ENCODE assay signal across 10 cellular contexts in the genomic region with DNA sequence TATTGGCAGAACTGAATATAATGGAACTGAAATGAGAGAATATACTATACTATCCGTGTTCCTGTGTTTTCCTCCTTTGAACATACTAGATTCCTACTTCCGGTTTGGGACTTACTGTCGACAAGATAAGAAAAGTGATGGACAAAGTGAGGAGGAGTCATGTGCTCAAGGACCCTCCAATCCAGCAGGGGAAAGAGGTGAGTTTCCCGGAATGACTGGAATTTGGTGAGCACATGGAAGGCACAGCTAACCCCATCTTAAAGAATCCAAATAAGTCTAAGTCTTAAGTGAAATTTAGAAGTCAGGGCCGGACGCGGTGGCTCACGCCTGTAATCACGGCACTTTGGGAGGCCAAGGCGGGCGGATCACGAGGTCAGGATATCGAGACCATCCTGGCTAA. TPM values are rescaled to one million over a fixed set of nuclear protein-coding genes. Genes with fewer than 3 reads are reported as not detected.
DNase-seq lines count a peak whose midpoint lies in the region; ATAC-seq, FAIRE-seq and TF ChIP-seq lines count a peak whose summit lies in the region.
"Had no signal": no experiment of that assay in that cellular context is flagged by ENCODE, and none has a peak within 500 bp of the region (broad histone marks: within the 10 kb centered on the region; RNA-seq: fewer than 3 reads in every experiment).

No MANE protein-coding gene starts in this region.

- no peak overlapping the region for H3K4ac ChIP-seq in trophoblast cell (ENCODE audit: low read depth, low read length)

- H3K9me2 ChIP-seq in GM23338 (ENCODE audit: insufficient read depth), result no peaks in the 10 kb centered on the region

- H4K20me1 ChIP-seq in GM23338 (replicated peaks; ENCODE audit: insufficient read depth) (no peaks in the 10 kb centered on the region), K562 (replicated peaks; ENCODE audit: control insufficient read depth, insufficient read depth, low read length) (no peaks in the 10 kb centered on the region), neural progenitor cell (ENCODE audit: low read depth) (no peaks in the 10 kb centered on the region)

- H3K4me3 ChIP-seq in ACC112 (ENCODE audit: low read depth, low read length) (no peak overlapping the region), GM23338 (no peak overlapping the region), K562 (no peak overlapping the region), neural progenitor cell (no peak overlapping the region), trophoblast cell (ENCODE audit: low read depth, low read length) (no peak overlapping the region), WERI-Rb-1 (ENCODE audit: low read depth, low read length) (no peak overlapping the region)

- no peak overlapping the region for H3K14ac ChIP-seq in trophoblast cell (ENCODE audit: low read length)

- H3K79me2 ChIP-seq in ACC112 (ENCODE audit: control insufficient read depth, insufficient read depth, low read length, unreplicated experiment) (no peaks in the 10 kb centered on the region), GM23338 (replicated peaks; ENCODE audit: insufficient read depth) (no peaks in the 10 kb centered on the region), K562 (ENCODE audit: control insufficient read depth, insufficient read depth, low read length) (no peaks in the 10 kb centered on the region), neural progenitor cell (ENCODE audit: low read depth) (no peaks in the 10 kb centered on the region), trophoblast cell (ENCODE audit: control insufficient read depth, insufficient read depth, low read length, poor library complexity) (no peaks in the 10 kb centered on the region)

- H3F3A ChIP-seq in GM23338 (replicated peaks; ENCODE audit: low read depth) (no peaks in the 10 kb centered on the region), neural progenitor cell (ENCODE audit: low read depth) (no peaks in the 10 kb centered on the region)

- TF ChIP-seq EP300 in K562 (IDR thresholded peaks at IDR 0.05; ENCODE audit: low read length), result no peak

- H4K12ac ChIP-seq in trophoblast cell (ENCODE audit: low read depth, low read length), result no peak overlapping the region

- H2AFZ ChIP-seq in ACC112 (ENCODE audit: low read length, unreplicated experiment), result peak overlapping the region; percentile 15
- no peak overlapping the region for H2AFZ ChIP-seq in GM23338
- peak overlapping the region; percentile 69; the same call in 1 of the 2 replicates for H2AFZ ChIP-seq in K562 (ENCODE audit: low read depth, low read length)
- H2AFZ ChIP-seq in neural progenitor cell (replicated peaks), result peak overlapping the region; percentile 59
- H2AFZ ChIP-seq in trophoblast cell (ENCODE audit: insufficient read depth, low read length, poor library complexity), result no peak overlapping the region

- WGBS in K562 (ENCODE audit: insufficient coverage, low coverage, missing lambda C conversion rate), result 5% methylated on average over 13 of the region's 13 CpGs
- no CpG with 5 or more reads among the region's 13 CpGs for WGBS in trophoblast cell (ENCODE audit: extremely low coverage, insufficient coverage, insufficient read length)

- no peak for TF ChIP-seq CTCF in GM23338 (conservative IDR thresholded peaks at IDR 0.05; ENCODE audit: low read depth in 2 of 2)
- no peak for TF ChIP-seq CTCF in K562 (IDR thresholded peaks at IDR 0.05 in 2 of 3, conservative IDR thresholded peaks at IDR 0.05 in 1 of 3; ENCODE audit: insufficient read depth in 2 of 3, low read depth in 1 of 3, low read length in 3 of 3)
- TF ChIP-seq CTCF in neural progenitor cell (IDR thresholded peaks at IDR 0.05), result no peak
- no peak for TF ChIP-seq CTCF in WERI-Rb-1 (IDR thresholded peaks at IDR 0.05; ENCODE audit: low read depth, low read length)

- no peak overlapping the region for H4K8ac ChIP-seq in trophoblast cell (ENCODE audit: low read depth, low read length)

- H3K27me3 ChIP-seq in ACC112 (ENCODE audit: insufficient read depth, low read length) (no peaks in the 10 kb centered on the region), GM23338 (ENCODE audit: insufficient read depth) (no peaks in the 10 kb centered on the region), K562 (ENCODE audit: control insufficient read depth in 2 of 2, insufficient read depth in 2 of 2, low read length in 2 of 2) (no peaks in the 10 kb centered on the region), neural progenitor cell (no peaks in the 10 kb centered on the region), trophoblast cell (ENCODE audit: insufficient read depth, low read length) (no peaks in the 10 kb centered on the region), WERI-Rb-1 (ENCODE audit: insufficient read depth, low read depth, severe bottlenecking) (no peaks in the 10 kb centered on the region)

- H2AK5ac ChIP-seq in trophoblast cell (ENCODE audit: low read length), result no peak overlapping the region

- H3K27me3 Mint-ChIP-seq in GM23338 (ENCODE audit: insufficient read depth, low read depth, poor library complexity), result no peaks in the 10 kb centered on the region
- no peaks in the 10 kb centered on the region for H3K27me3 Mint-ChIP-seq in neural progenitor cell (ENCODE audit: insufficient read depth, low read depth)

- H3K9me3 ChIP-seq in K562 (replicated peaks; ENCODE audit: control insufficient read depth, insufficient read depth, low read depth, low read length) (no peaks in the 10 kb centered on the region), neural progenitor cell (ENCODE audit: low read depth) (no peaks in the 10 kb centered on the region), trophoblast cell (ENCODE audit: insufficient read depth, low read depth, low read length) (no peaks in the 10 kb centered on the region), WERI-Rb-1 (ENCODE audit: severe bottlenecking) (no peaks in the 10 kb centered on the region)

- no peak overlapping the region for H2BK5ac ChIP-seq in trophoblast cell (ENCODE audit: low read depth, low read length, poor library complexity)

- no peak for FAIRE-seq in K562 (lab: Jason Lieb, UNC)

- H3K4me1 Mint-ChIP-seq in GM23338 (peaks cover 12% of the 10 kb centered on the region), neural progenitor cell (no peaks in the 10 kb centered on the region)
- H3K4me1 Mint-ChIP-seq: B cell had no signal

- no peak overlapping the region for H2BK12ac ChIP-seq in trophoblast cell (ENCODE audit: low read length)

- no peak overlapping the region for H3K27ac ChIP-seq in ACC112 (ENCODE audit: low read depth, low read length)
- H3K27ac ChIP-seq in GM23338 (ENCODE audit: low read depth), result no peak overlapping the region
- no peak overlapping the region for H3K27ac ChIP-seq in K562 (ENCODE audit: extremely low read depth, low read depth, low read length)
- H3K27ac ChIP-seq in neural progenitor cell, result no peak overlapping the region
- H3K27ac ChIP-seq in trophoblast cell (ENCODE audit: low read depth, low read length), result no peak overlapping the region
- H3K27ac ChIP-seq in WERI-Rb-1, result no peak overlapping the region

- DNase-seq in GM23338 (ENCODE audit: low spot score) (peak; percentile 38), K562 (ENCODE audit: extremely low read depth in 1 of 4, low spot score in 3 of 4) (no peak), neural progenitor cell (ENCODE audit: low spot score) (no peak), trophoblast cell (no peak), WERI-Rb-1 (no peak)

- H3K23ac ChIP-seq in trophoblast cell (ENCODE audit: low read length), result no peak overlapping the region

- no peak overlapping the region for H3K18ac ChIP-seq in trophoblast cell (ENCODE audit: low read length)

- POLR2A ChIA-PET in K562 (lab: Yijun Ruan, JAX), result no interaction called here

- H3K9me3 Mint-ChIP-seq in GM23338 (no peaks in the 10 kb centered on the region), neural progenitor cell (no peaks in the 10 kb centered on the region)
- H3K9me3 Mint-ChIP-seq: CD4-positive, alpha-beta T cell had no signal

- no peak overlapping the region for H4K91ac ChIP-seq in trophoblast cell (ENCODE audit: low read depth, low read length)

- intact Hi-C loops in K562 (cut with micrococcal nuclease), result loop anchor here (1.0 kb wide), 3 partner anchors 86 to 250 kb away; no protein-coding TSS in a partner anchor

- no TSS peak for BruUV-seq in K562 (replicated peaks; lab: Mats Ljungman, UMichigan)

- no peak for TF ChIP-seq RAD21 in K562 (CRISPR knock-in tag; conservative IDR thresholded peaks at IDR 0.05 in 1 of 2, IDR thresholded peaks at IDR 0.05 in 1 of 2)

- H3K4me2 ChIP-seq in GM23338 (no peak overlapping the region), K562 (ENCODE audit: insufficient read depth, low read length) (no peak overlapping the region), neural progenitor cell (no peak overlapping the region), trophoblast cell (ENCODE audit: low read length) (no peak overlapping the region)

- no peak overlapping the region for H3K4me3 Mint-ChIP-seq in GM23338
- H3K4me3 Mint-ChIP-seq in neural progenitor cell, result no peak overlapping the region
- H3K4me3 Mint-ChIP-seq: B cell; CD4-positive, alpha-beta T cell had no signal

- H3K36me3 Mint-ChIP-seq in GM23338 (ENCODE audit: low read depth) (no peaks in the 10 kb centered on the region), neural progenitor cell (no peaks in the 10 kb centered on the region)

- H3K79me1 ChIP-seq in trophoblast cell (ENCODE audit: low read length), result no peaks in the 10 kb centered on the region

- H3K9ac ChIP-seq in K562 (ENCODE audit: insufficient read depth in 1 of 2, low read depth in 2 of 2, low read length in 2 of 2), result no peak overlapping the region
- no peak overlapping the region for H3K9ac ChIP-seq in neural progenitor cell
- H3K9ac ChIP-seq in trophoblast cell (ENCODE audit: low read length), result no peak overlapping the region

- ATAC-seq in GM23338 (no peak), K562 (no peak), HG03354 (IDR thresholded peaks at IDR 0.05; ENCODE audit: poor library complexity, severe bottlenecking, unreplicated experiment) (no peak), GM19397 (IDR thresholded peaks at IDR 0.05; ENCODE audit: unreplicated experiment) (no peak)

- CTCF ChIA-PET in K562 (lab: Yijun Ruan, JAX; ENCODE audit: low intra/inter-chr PET ratio), result interaction anchor here (1.2 kb wide), 1 partner anchor 251 kb away, joined by 5 read pairs; no protein-coding TSS in a partner anchor

- in situ Hi-C loops in K562 (cut with MboI), result no loop called here

- no peak for TF ChIP-seq POLR2A in K562 (conservative IDR thresholded peaks at IDR 0.05)

- H3K27ac Mint-ChIP-seq in GM23338 (peak overlapping the region; percentile 63), neural progenitor cell (no peak overlapping the region)
- H3K27ac Mint-ChIP-seq: B cell; CD4-positive, alpha-beta T cell had no signal

- no peaks in the 10 kb centered on the region for H3K36me3 ChIP-seq in ACC112 (ENCODE audit: insufficient read depth, low read length)
- no peaks in the 10 kb centered on the region for H3K36me3 ChIP-seq in GM23338 (ENCODE audit: insufficient read depth)
- H3K36me3 ChIP-seq in K562 (ENCODE audit: control insufficient read depth, insufficient read depth, low read length), result no peaks in the 10 kb centered on the region
- H3K36me3 ChIP-seq in neural progenitor cell, result no peaks in the 10 kb centered on the region
- H3K36me3 ChIP-seq in trophoblast cell (ENCODE audit: control insufficient read depth in 1 of 2, insufficient read depth in 2 of 2, low read length in 2 of 2), result no peaks in the 10 kb centered on the region
- H3K36me3 ChIP-seq in WERI-Rb-1, result no peaks in the 10 kb centered on the region

- H3K4me1 ChIP-seq in ACC112 (ENCODE audit: control insufficient read depth, insufficient read depth, low read length, unreplicated experiment) (peaks cover 6% of the 10 kb centered on the region), GM23338 (ENCODE audit: insufficient read depth) (no peaks in the 10 kb centered on the region), K562 (replicated peaks in 1 of 2; ENCODE audit: control insufficient read depth in 2 of 2, insufficient read depth in 2 of 2, low read length in 2 of 2) (no peaks in the 10 kb centered on the region), neural progenitor cell (no peaks in the 10 kb centered on the region), trophoblast cell (ENCODE audit: control insufficient read depth in 1 of 2, insufficient read depth in 2 of 2, low read length in 2 of 2) (no peaks in the 10 kb centered on the region)

- H3K9me1 ChIP-seq in K562 (ENCODE audit: control insufficient read depth, insufficient read depth, low read length), result no peaks in the 10 kb centered on the region

- no peak overlapping the region for H2BK120ac ChIP-seq in trophoblast cell (ENCODE audit: insufficient read depth, low read length, poor library complexity)

RNA-seq across cellular contexts. Expression of a gene that starts 36.6 kb away (rescaled TPM):
- total RNA-seq in GM23338 (2014; rRNA removed; shearing (Covaris generic)), result 51.6 and 57.4 TPM in 2 replicates
- polyA plus RNA-seq in GM23338 (2016; fragmentation: Nextera tagmentation; extraction: Ambion mirVana) (23.9 and 25.3 TPM in 2 replicates), K562 (2011; rRNA removed) (not detected in 2 replicates), K562 (2014; fragmentation: Illumina TruSeq; extraction: Trizol) (not detected in 2 replicates), K562 (2014; fragmentation: Nextera tagmentation; extraction: Ambion mirVana) (1 to 10 TPM; 1.1 to 2.2 TPM), K562 (2014; rRNA removed) (not detected in 2 replicates)
- 0.09 TPM in 1 of 2 replicates, not detected in the other for total RNA-seq in K562 (2011; cell fraction: chromatin; rRNA removed; ENCODE audit: low replicate concordance)
- total RNA-seq in K562 (2011; cell fraction: nucleolus; rRNA removed), result not detected in 2 replicates
- total RNA-seq in K562 (2011; cell fraction: nucleoplasm; rRNA removed), result 1.7 TPM in 1 of 2 replicates, not detected in the other
- total RNA-seq in K562 (2014; rRNA removed) (not detected in 2 replicates), K562 (2014; rRNA removed; fragmentation: Illumina TruSeq; extraction: Trizol) (not detected in 2 replicates), K562 (2015; rRNA removed; fragmentation: Illumina TruSeq; extraction: Trizol) (not detected in 2 replicates), K562 (2021) (0.42 and 0.47 TPM in 2 replicates), neural progenitor cell (ENCODE audit: low replicate concordance) (38.3 and 39.3 TPM in 2 replicates)
- polyA plus RNA-seq in K562 (2011; cell fraction: cytosol; rRNA removed), result 0.06 TPM in 1 of 2 replicates, not detected in the other
- 0.07 TPM in 1 of 2 replicates, not detected in the other for polyA plus RNA-seq in K562 (2011; cell fraction: nucleus; rRNA removed)
- polyA plus RNA-seq in K562 (2012), result 1.2 and 1.3 TPM in 2 replicates
- polyA minus RNA-seq in K562 (2011; rRNA and poly(A)+ RNA removed), result not detected in 2 replicates
- polyA minus RNA-seq in K562 (2011; cell fraction: cytosol; rRNA and poly(A)+ RNA removed), result 0.27 TPM in 1 of 2 replicates, not detected in the other
- not detected in 2 replicates for polyA minus RNA-seq in K562 (2011; cell fraction: nucleus; rRNA and poly(A)+ RNA removed)
- 18.8 and 19.1 TPM in 2 replicates for polyA plus RNA-seq in trophoblast cell (2013)
- total RNA-seq: B cell had no signal

RNA-seq across cellular contexts. Expression of a gene that starts 47.0 kb away (rescaled TPM):
- total RNA-seq in GM23338 (2014; rRNA removed; shearing (Covaris generic)), result 95.8 and 108 TPM in 2 replicates
- polyA plus RNA-seq in GM23338 (2016; fragmentation: Nextera tagmentation; extraction: Ambion mirVana) (9.4 and 11.3 TPM in 2 replicates), K562 (2011; rRNA removed) (0.03 TPM in 2 replicates), K562 (2014; fragmentation: Illumina TruSeq; extraction: Trizol) (not detected in 2 replicates), K562 (2014; fragmentation: Nextera tagmentation; extraction: Ambion mirVana) (not detected), K562 (2014; rRNA removed) (0.01 TPM in 1 of 2 replicates, not detected in the other)
- total RNA-seq in K562 (2011; cell fraction: chromatin; rRNA removed; ENCODE audit: low replicate concordance), result 0.76 and 0.79 TPM in 2 replicates
- total RNA-seq in K562 (2011; cell fraction: nucleolus; rRNA removed), result 0.13 and 0.33 TPM in 2 replicates
- total RNA-seq in K562 (2011; cell fraction: nucleoplasm; rRNA removed), result 0.15 TPM in 2 replicates
- total RNA-seq in K562 (2014; rRNA removed) (0.95 TPM in 1 of 2 replicates, not detected in the other), K562 (2014; rRNA removed; fragmentation: Illumina TruSeq; extraction: Trizol) (0.04 TPM in 1 of 2 replicates, not detected in the other), K562 (2015; rRNA removed; fragmentation: Illumina TruSeq; extraction: Trizol) (not detected in 2 replicates), K562 (2021) (0.04 TPM in 2 replicates), neural progenitor cell (ENCODE audit: low replicate concordance) (12.7 and 25.7 TPM in 2 replicates)
- 0.01 TPM in 1 of 2 replicates, not detected in the other for polyA plus RNA-seq in K562 (2011; cell fraction: cytosol; rRNA removed)
- 0.10 and 0.20 TPM in 2 replicates for polyA plus RNA-seq in K562 (2011; cell fraction: nucleus; rRNA removed)
- polyA plus RNA-seq in K562 (2012), result 0.08 TPM in 1 of 2 replicates, not detected in the other
- polyA minus RNA-seq in K562 (2011; rRNA and poly(A)+ RNA removed), result 0.06 TPM in 1 of 2 replicates, not detected in the other
- polyA minus RNA-seq in K562 (2011; cell fraction: cytosol; rRNA and poly(A)+ RNA removed), result not detected in 2 replicates
- 0.81 and 1.6 TPM in 2 replicates for polyA minus RNA-seq in K562 (2011; cell fraction: nucleus; rRNA and poly(A)+ RNA removed)
- 4.0 and 4.7 TPM in 2 replicates for polyA plus RNA-seq in trophoblast cell (2013)

Comparison
In these comparisons a context has a peak if more than half of its experiments do, and no peak if none do; other contexts are left out.
1. H2AFZ ChIP-seq: peak in ACC112 (single experiment), K562 (single experiment) and neural progenitor cell (single experiment); none in GM23338 (single experiment) and trophoblast cell (single experiment).
2. RNA of a gene that starts 36.6 kb away (total RNA-seq): 51.6 to 57.4 TPM in GM23338 and 38.3 to 39.3 TPM in neural progenitor cell; 0.09 to 1.7 TPM in K562; every median in the first group is over 10 times any median in the second.